16 cellular contexts compared by ENCODE assay signal in genomic region chr2:166376873-166377272, GRCh38. TPM values are rescaled to one million over a fixed set of nuclear protein-coding genes. Genes with fewer than 3 reads are reported as not detected.
DNase-seq lines count a peak whose midpoint lies in the region; ATAC-seq, FAIRE-seq and TF ChIP-seq lines count a peak whose summit lies in the region.
"Had no signal": no experiment of that assay in that cellular context is flagged by ENCODE, and none has a peak within 500 bp of the region (broad histone marks: within the 10 kb centered on the region; RNA-seq: fewer than 3 reads in every experiment).

No MANE protein-coding gene starts in this region.

- no peak for FAIRE-seq in H1 (lab: Jason Lieb, UNC)
- FAIRE-seq: endometrium, GM18507 had no signal

- H3K23me2 ChIP-seq in H1 (ENCODE audit: low read depth, low read length) = peaks cover 13% of the 10 kb centered on the region

- H2BK20ac ChIP-seq in H1 (ENCODE audit: low read length) = peak overlapping the region; percentile 40; the same call in 1 of the 2 replicates

- H4K91ac ChIP-seq in H1 (replicated peaks; ENCODE audit: insufficient read length, low read length) = no peak overlapping the region

- no peak overlapping the region for H2AK5ac ChIP-seq in H1 (ENCODE audit: low read depth, low read length)

- POLR2A ChIA-PET in H1 (lab: Charles Lee; ENCODE audit: partially characterized antibody) = no interaction called here

- H3K4me3 ChIP-seq in left ventricle myocardium inferior (peak overlapping the region; percentile 73), heart right ventricle (peak overlapping the region in 4 of 10 donors; percentile 53 to 65 (median 64)), H1 (ENCODE audit: extremely low read depth in 1 of 4, insufficient read depth in 2 of 4, low read depth in 3 of 4, low read length in 4 of 4) (peak overlapping the region; percentile 75 to 87 (median 80); a peak in 7 of 8 replicates), neural cell (ENCODE audit: low read length) (peak overlapping the region; percentile 82), upper lobe of left lung (peak overlapping the region in 3 of 4 donors; percentile 55 to 71 (median 66))

- H4K8ac ChIP-seq in H1 (ENCODE audit: extremely low read depth, insufficient read depth, low read length) = no peak overlapping the region

- H3K27me3 ChIP-seq in left ventricle myocardium inferior (ENCODE audit: low read depth) (peaks cover 14% of the 10 kb centered on the region), heart right ventricle (peaks cover 0 to 27% (median 0%) of the 10 kb centered on the region in 7 donors), H1 (replicated peaks in 1 of 4; ENCODE audit: control insufficient read depth in 3 of 4, extremely low read depth in 1 of 4, insufficient read depth in 3 of 4, low read length in 3 of 4) (no peaks in the 10 kb centered on the region; a peak in 1 of 7 replicates), neural cell (ENCODE audit: insufficient read depth, low read depth, low read length) (peaks cover 8% of the 10 kb centered on the region), upper lobe of left lung (peaks cover 0 to 6% (median 0%) of the 10 kb centered on the region in 4 donors)

- H3K9me2 ChIP-seq in neural cell (ENCODE audit: insufficient read depth, low read length) = no peaks in the 10 kb centered on the region

- TF ChIP-seq RAD21 in H1 (IDR thresholded peaks at IDR 0.05 in 1 of 2, conservative IDR thresholded peaks at IDR 0.05 in 1 of 2; ENCODE audit: low read depth in 2 of 2, low read length in 2 of 2) (no peak), neural cell (conservative IDR thresholded peaks at IDR 0.05) (no peak)

- no peak overlapping the region for H2BK5ac ChIP-seq in H1 (ENCODE audit: low read depth, low read length)

- no peak overlapping the region for H3K23ac ChIP-seq in H1 (ENCODE audit: insufficient read length)

- no peak overlapping the region for H4K5ac ChIP-seq in H1 (ENCODE audit: insufficient read length, low read depth, low read length)

- H3K27ac ChIP-seq in left ventricle myocardium inferior (replicated peaks) = peak overlapping the region; percentile 35
- peak overlapping the region in 2 of 10 donors; percentile 11 to 45 for H3K27ac ChIP-seq in heart right ventricle
- no peak overlapping the region for H3K27ac ChIP-seq in H1 (ENCODE audit: low read depth, low read length)
- H3K27ac ChIP-seq in neural cell (ENCODE audit: low read length) = peak overlapping the region; percentile 48
- H3K27ac ChIP-seq in upper lobe of left lung = peak overlapping the region in 2 of 4 donors; percentile 55 to 72
- H3K27ac ChIP-seq: breast epithelium had no signal

- H3F3A ChIP-seq in neural cell (ENCODE audit: insufficient read depth, low read length, poor library complexity, severe bottlenecking) = peaks cover 3% of the 10 kb centered on the region

- H3K36me3 ChIP-seq in left ventricle myocardium inferior (no peaks in the 10 kb centered on the region), heart right ventricle (no peaks in the 10 kb centered on the region), H1 (ENCODE audit: control insufficient read depth in 2 of 4, insufficient read depth in 4 of 4, low read length in 3 of 4) (no peaks in the 10 kb centered on the region), neural cell (ENCODE audit: insufficient read depth, low read length) (no peaks in the 10 kb centered on the region), upper lobe of left lung (no peaks in the 10 kb centered on the region)
- H3K36me3 ChIP-seq: breast epithelium, heart left ventricle had no signal

- no peak overlapping the region for H3K14ac ChIP-seq in H1 (ENCODE audit: insufficient read length)

- no peak for TF ChIP-seq CTCF in left ventricle myocardium inferior (IDR thresholded peaks at IDR 0.05; ENCODE audit: borderline replicate concordance)
- no peak for TF ChIP-seq CTCF in heart right ventricle (IDR thresholded peaks at IDR 0.05)
- no peak for TF ChIP-seq CTCF in H1 (IDR thresholded peaks at IDR 0.05; ENCODE audit: control extremely low read depth in 1 of 3, insufficient read depth in 1 of 3, low read depth in 1 of 3, low read length in 3 of 3)
- no peak for TF ChIP-seq CTCF in neural cell (IDR thresholded peaks at IDR 0.05; ENCODE audit: poor library complexity, severe bottlenecking)
- no peak for TF ChIP-seq CTCF in upper lobe of left lung (IDR thresholded peaks at IDR 0.05)

- intact Hi-C loops in left ventricle myocardium inferior (cut with micrococcal nuclease) (no loop called here), heart right ventricle (cut with DNase I) (no loop called here)

- ATAC-seq in heart right ventricle (no peak), upper lobe of left lung (ENCODE audit: low FRiP score in 2 of 2) (no peak)
- ATAC-seq: T-helper 17 cell had no signal

- no peak overlapping the region for H2BK120ac ChIP-seq in H1 (replicated peaks; ENCODE audit: low read depth, low read length)

- H3K18ac ChIP-seq in H1 (ENCODE audit: extremely low read depth, low read length) = no peak overlapping the region

- H4K20me1 ChIP-seq in H1 (replicated peaks in 1 of 2; ENCODE audit: control insufficient read depth in 1 of 2, insufficient read depth in 2 of 2, low read length in 2 of 2) (no peaks in the 10 kb centered on the region), neural cell (ENCODE audit: insufficient read depth) (no peaks in the 10 kb centered on the region)

- no peak for TF ChIP-seq EP300 in H1 (IDR thresholded peaks at IDR 0.05; ENCODE audit: borderline replicate concordance in 1 of 2, low read depth in 2 of 2, low read length in 2 of 2)
- TF ChIP-seq EP300 in neural cell (conservative IDR thresholded peaks at IDR 0.05; ENCODE audit: poor library complexity, severe bottlenecking) = no peak
- no peak for TF ChIP-seq EP300 in upper lobe of left lung (IDR thresholded peaks at IDR 0.05)

- DNase-seq in left ventricle myocardium inferior (no peak), heart right ventricle (no peak), H1 (ENCODE audit: low read depth in 1 of 2, low spot score in 2 of 2) (no peak), upper lobe of left lung (no peak), AG08395 (ENCODE audit: low spot score) (no peak), cerebellum (ENCODE audit: low spot score) (no peak), NOMO-1 (lab: John Stamatoyannopoulos, UW; ENCODE audit: unreplicated experiment in 2 of 2) (no peak)
- DNase-seq: activated CD4-positive, CD25-positive, alpha-beta regulatory T cell treated with anti-CD3 and anti-CD28 coated beads, Interleukin-2, amount 50 U/mL, for 72 hours; activated CD8-positive, alpha-beta memory T cell treated with anti-CD3 and anti-CD28 coated beads, Interleukin-2, amount 50 U/mL, for 4 hours; stimulated activated naive CD4-positive, alpha-beta T cell; T-helper 17 cell had no signal

- no peak overlapping the region for H3K4ac ChIP-seq in H1 (replicated peaks; ENCODE audit: insufficient read length, low read depth, low read length)

- H2BK12ac ChIP-seq in H1 (ENCODE audit: low read depth, low read length) = no peak overlapping the region

- H3K4me2 ChIP-seq in H1 (ENCODE audit: insufficient read depth in 1 of 2, low read depth in 2 of 2, low read length in 2 of 2) (peak overlapping the region; percentile 75 to 78), neural cell (ENCODE audit: low read length) (peak overlapping the region; percentile 93)

- H3K79me2 ChIP-seq in H1 (ENCODE audit: control insufficient read depth in 1 of 2, insufficient read depth in 2 of 2, low read length in 2 of 2) (no peaks in the 10 kb centered on the region), neural cell (replicated peaks; ENCODE audit: insufficient read depth, low read length) (no peaks in the 10 kb centered on the region)

- WGBS in heart right ventricle, 2 donors = 62 to 66% methylated on average over 2 of the region's 2 CpGs
- 23% methylated on average over 2 of the region's 2 CpGs; no CpG with 5 or more reads in 1 of the 2 experiments for WGBS in H1 (ENCODE audit: extremely low coverage in 1 of 2, insufficient coverage in 1 of 2, insufficient read length in 1 of 2, insufficient replicate concordance in 2 of 2, low coverage in 1 of 2, low lambda C conversion rate in 2 of 2, missing lambda C conversion rate in 1 of 2), 2 experiments
- 55 to 70% methylated on average over 2 of the region's 2 CpGs for WGBS in upper lobe of left lung, 2 donors

- no peaks in the 10 kb centered on the region for H3K79me1 ChIP-seq in H1 (ENCODE audit: low read depth, low read length)

- H3K9ac ChIP-seq in H1 (replicated peaks in 1 of 4; ENCODE audit: extremely low read depth in 1 of 4, low read depth in 3 of 4, low read length in 3 of 4) (peak overlapping the region in 1 of 4 experiments; percentile 20; a peak in 1 of 7 replicates), neural cell (ENCODE audit: low read length) (peak overlapping the region; percentile 59)

- no peak overlapping the region for H3K56ac ChIP-seq in H1 (replicated peaks; ENCODE audit: insufficient read length, low read depth, low read length)

- H2BK15ac ChIP-seq in H1 (ENCODE audit: low read length) = no peak overlapping the region

- H2AFZ ChIP-seq in H1 (ENCODE audit: low read length) (peak overlapping the region; percentile 99; the same call in 1 of the 2 replicates), neural cell (ENCODE audit: low read depth, low read length) (no peak overlapping the region)

- H3K9me3 ChIP-seq in left ventricle myocardium inferior (replicated peaks) (no peaks in the 10 kb centered on the region), heart right ventricle (no peaks in the 10 kb centered on the region), H1 (ENCODE audit: insufficient read depth in 2 of 2, low read depth in 1 of 2, low read length in 1 of 2) (no peaks in the 10 kb centered on the region), neural cell (ENCODE audit: low read length) (no peaks in the 10 kb centered on the region), upper lobe of left lung (no peaks in the 10 kb centered on the region)
- H3K9me3 ChIP-seq: breast epithelium, heart left ventricle had no signal

- CTCF ChIA-PET in H1 (lab: Charles Lee; ENCODE audit: partially characterized antibody) = interaction anchor here (0.5 to 2.6 kb wide), 3 partner anchors 8 to 62 kb away, joined by 3 to 15 read pairs (median 4); no protein-coding TSS in a partner anchor

- TF ChIP-seq POLR2A in H1 (IDR thresholded peaks at IDR 0.05; ENCODE audit: control extremely low read depth in 1 of 2, low read depth in 2 of 2, low read length in 2 of 2) = no peak
- no peak for TF ChIP-seq POLR2A in upper lobe of left lung (IDR thresholded peaks at IDR 0.05)

- H3K4me1 ChIP-seq in left ventricle myocardium inferior (peaks cover 20% of the 10 kb centered on the region), heart right ventricle (peaks cover 0 to 18% (median 7%) of the 10 kb centered on the region in 9 donors), H1 (replicated peaks in 1 of 4; ENCODE audit: control insufficient read depth in 3 of 4, insufficient read depth in 4 of 4, low read length in 3 of 4) (peaks cover 0 to 13% (median 9%) of the 10 kb centered on the region in 4 experiments; a peak in 5 of 7 replicates), upper lobe of left lung (peaks cover 4 to 21% (median 7%) of the 10 kb centered on the region in 4 donors)

RNA-seq across cellular contexts. Expression of gene SCN9A, which starts 1.1 kb away (rescaled TPM):
- total RNA-seq in left ventricle myocardium inferior (1.4 TPM), heart right ventricle (1 to 10 TPM in 4 of 10 donors, under 1 TPM in 6; 0.32 to 2.9 (median 0.92) TPM), upper lobe of left lung (10 to 100 TPM in 3 of 6 donors, 1 to 10 TPM in 3; 5.8 to 24.1 (median 9.8) TPM), cerebellum (69.0 TPM)
- polyA plus RNA-seq in heart right ventricle (under 1 TPM; 0.10 to 0.59 TPM), H1 (2011; rRNA removed) (1.6 and 2.0 TPM in 2 replicates), neural cell (8.3 and 10.4 TPM in 2 replicates)
- 6.1 and 6.2 TPM in 2 replicates for total RNA-seq in H1 (2021; fragmentation: NEBNext Ultra II Directional; extraction: Animal tissue kit (Norgen Biotek cat#: 25700))
- 2.3 TPM for polyA plus RNA-seq in H1 (2011; cell fraction: cytosol; rRNA removed)
- polyA plus RNA-seq in H1 (2011; cell fraction: nucleus; rRNA removed) = 4.0 TPM
- 1.0 to 4.0 TPM (median 2.1 TPM) in 4 replicates for polyA plus RNA-seq in H1 (2012, experiment 1 of 2)
- 0.18 TPM for polyA plus RNA-seq in H1 (2012, experiment 2 of 2)
- 6.0 TPM for polyA plus RNA-seq in H1 (2013, experiment 1 of 2)
- polyA plus RNA-seq in H1 (2013, experiment 2 of 2) = 5.2 TPM
- polyA minus RNA-seq in H1 (2011; rRNA and poly(A)+ RNA removed) = 13.7 and 15.7 TPM in 2 replicates
- 4.3 TPM for polyA minus RNA-seq in H1 (2011; cell fraction: cytosol; rRNA and poly(A)+ RNA removed)
- 17.8 TPM for polyA minus RNA-seq in H1 (2011; cell fraction: nucleus; rRNA and poly(A)+ RNA removed)
- 32.9 and 40.5 TPM in 2 replicates for polyA minus RNA-seq in neural cell
